1 cellular context compared by ENCODE assay signal in the genomic region with DNA sequence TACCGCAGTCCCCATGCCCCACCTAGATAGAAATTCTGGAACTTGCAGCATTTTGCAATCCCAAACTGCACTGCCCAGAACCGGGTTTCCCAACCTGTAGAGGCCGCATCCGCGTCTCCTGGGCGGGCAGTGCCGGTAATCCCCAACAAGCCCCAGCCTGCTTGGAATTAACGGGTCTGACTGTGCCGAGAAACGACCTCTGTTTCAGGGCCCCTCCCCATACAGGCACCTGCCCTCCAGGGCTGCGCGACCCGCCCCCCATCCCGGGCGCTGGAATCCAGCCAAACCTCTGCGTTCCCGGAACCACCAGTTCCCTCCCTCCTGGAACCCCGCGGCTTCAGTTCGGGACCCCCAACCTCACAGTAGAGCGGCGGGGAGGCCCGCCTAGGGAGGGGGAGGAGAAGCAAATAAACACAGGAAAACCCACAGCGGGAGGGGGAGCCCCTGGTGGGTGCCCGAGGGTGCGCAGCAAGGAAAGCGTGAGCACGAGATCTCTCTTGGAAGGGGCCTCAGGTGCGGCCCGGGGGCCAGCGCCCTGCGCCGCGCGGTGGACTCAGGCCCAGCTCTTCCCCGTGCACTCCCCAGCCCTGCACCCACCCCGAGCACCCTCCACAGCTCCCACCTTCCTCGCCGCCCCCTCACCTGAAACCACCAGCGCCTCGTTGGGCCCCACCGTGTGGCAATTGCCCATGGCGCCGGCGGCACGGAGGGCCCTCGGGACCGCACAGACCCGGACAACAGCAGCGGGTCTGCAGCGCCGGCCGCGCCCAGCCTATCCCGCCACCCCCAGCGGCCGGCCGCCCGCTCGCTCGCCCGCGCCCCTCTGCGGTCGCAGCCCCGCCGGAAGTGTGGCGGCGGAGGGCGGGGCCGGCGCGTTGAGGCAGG.
A peak's percentile ranks its signal among the peaks of the same experiment; 100 is the strongest.
TF ChIP-seq lines count a peak whose summit lies in the region.

A gene with protein sequence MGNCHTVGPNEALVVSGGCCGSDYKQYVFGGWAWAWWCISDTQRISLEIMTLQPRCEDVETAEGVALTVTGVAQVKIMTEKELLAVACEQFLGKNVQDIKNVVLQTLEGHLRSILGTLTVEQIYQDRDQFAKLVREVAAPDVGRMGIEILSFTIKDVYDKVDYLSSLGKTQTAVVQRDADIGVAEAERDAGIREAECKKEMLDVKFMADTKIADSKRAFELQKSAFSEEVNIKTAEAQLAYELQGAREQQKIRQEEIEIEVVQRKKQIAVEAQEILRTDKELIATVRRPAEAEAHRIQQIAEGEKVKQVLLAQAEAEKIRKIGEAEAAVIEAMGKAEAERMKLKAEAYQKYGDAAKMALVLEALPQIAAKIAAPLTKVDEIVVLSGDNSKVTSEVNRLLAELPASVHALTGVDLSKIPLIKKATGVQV (minus strand): TSS at position 850 of the 885 bp plus-strand sequence. CDS start 159 bp downstream, at position 691.

TF ChIP-seq in HepG2, 621 proteins besides CTCF, POLR2A, EP300 and RAD21 (continued from another document and continues in another):
- TF ChIP-seq, protein P1, sequence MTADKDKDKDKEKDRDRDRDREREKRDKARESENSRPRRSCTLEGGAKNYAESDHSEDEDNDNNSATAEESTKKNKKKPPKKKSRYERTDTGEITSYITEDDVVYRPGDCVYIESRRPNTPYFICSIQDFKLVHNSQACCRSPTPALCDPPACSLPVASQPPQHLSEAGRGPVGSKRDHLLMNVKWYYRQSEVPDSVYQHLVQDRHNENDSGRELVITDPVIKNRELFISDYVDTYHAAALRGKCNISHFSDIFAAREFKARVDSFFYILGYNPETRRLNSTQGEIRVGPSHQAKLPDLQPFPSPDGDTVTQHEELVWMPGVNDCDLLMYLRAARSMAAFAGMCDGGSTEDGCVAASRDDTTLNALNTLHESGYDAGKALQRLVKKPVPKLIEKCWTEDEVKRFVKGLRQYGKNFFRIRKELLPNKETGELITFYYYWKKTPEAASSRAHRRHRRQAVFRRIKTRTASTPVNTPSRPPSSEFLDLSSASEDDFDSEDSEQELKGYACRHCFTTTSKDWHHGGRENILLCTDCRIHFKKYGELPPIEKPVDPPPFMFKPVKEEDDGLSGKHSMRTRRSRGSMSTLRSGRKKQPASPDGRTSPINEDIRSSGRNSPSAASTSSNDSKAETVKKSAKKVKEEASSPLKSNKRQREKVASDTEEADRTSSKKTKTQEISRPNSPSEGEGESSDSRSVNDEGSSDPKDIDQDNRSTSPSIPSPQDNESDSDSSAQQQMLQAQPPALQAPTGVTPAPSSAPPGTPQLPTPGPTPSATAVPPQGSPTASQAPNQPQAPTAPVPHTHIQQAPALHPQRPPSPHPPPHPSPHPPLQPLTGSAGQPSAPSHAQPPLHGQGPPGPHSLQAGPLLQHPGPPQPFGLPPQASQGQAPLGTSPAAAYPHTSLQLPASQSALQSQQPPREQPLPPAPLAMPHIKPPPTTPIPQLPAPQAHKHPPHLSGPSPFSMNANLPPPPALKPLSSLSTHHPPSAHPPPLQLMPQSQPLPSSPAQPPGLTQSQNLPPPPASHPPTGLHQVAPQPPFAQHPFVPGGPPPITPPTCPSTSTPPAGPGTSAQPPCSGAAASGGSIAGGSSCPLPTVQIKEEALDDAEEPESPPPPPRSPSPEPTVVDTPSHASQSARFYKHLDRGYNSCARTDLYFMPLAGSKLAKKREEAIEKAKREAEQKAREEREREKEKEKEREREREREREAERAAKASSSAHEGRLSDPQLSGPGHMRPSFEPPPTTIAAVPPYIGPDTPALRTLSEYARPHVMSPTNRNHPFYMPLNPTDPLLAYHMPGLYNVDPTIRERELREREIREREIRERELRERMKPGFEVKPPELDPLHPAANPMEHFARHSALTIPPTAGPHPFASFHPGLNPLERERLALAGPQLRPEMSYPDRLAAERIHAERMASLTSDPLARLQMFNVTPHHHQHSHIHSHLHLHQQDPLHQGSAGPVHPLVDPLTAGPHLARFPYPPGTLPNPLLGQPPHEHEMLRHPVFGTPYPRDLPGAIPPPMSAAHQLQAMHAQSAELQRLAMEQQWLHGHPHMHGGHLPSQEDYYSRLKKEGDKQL (CRISPR knock-in tag; IDR thresholded peaks at IDR 0.05; ENCODE audit: low read depth): no peak
- TF ChIP-seq TEAD3 (CRISPR knock-in tag; optimal IDR thresholded peaks at IDR 0.05; ENCODE audit: borderline replicate concordance): no peak
- TF ChIP-seq ZNF605 (CRISPR knock-in tag; IDR thresholded peaks at IDR 0.05): peak; percentile 80
- peak; percentile 79 for TF ChIP-seq ZBTB7B (CRISPR knock-in tag; IDR thresholded peaks at IDR 0.05)
- TF ChIP-seq, protein P2, sequence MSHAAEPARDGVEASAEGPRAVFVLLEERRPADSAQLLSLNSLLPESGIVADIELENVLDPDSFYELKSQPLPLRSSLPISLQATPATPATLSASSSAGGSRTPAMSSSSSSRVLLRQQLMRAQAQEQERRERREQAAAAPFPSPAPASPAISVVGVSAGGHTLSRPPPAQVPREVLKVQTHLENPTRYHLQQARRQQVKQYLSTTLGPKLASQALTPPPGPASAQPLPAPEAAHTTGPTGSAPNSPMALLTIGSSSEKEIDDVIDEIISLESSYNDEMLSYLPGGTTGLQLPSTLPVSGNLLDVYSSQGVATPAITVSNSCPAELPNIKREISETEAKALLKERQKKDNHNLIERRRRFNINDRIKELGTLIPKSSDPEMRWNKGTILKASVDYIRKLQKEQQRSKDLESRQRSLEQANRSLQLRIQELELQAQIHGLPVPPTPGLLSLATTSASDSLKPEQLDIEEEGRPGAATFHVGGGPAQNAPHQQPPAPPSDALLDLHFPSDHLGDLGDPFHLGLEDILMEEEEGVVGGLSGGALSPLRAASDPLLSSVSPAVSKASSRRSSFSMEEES (CRISPR knock-in tag; IDR thresholded peaks at IDR 0.05): no peak
- peak; percentile 39 for TF ChIP-seq TAF15 (IDR thresholded peaks at IDR 0.05; ENCODE audit: low read depth, low read length, poor library complexity, severe bottlenecking)
- TF ChIP-seq ZNF792 (CRISPR knock-in tag; IDR thresholded peaks at IDR 0.05): no peak
- TF ChIP-seq, protein P3, sequence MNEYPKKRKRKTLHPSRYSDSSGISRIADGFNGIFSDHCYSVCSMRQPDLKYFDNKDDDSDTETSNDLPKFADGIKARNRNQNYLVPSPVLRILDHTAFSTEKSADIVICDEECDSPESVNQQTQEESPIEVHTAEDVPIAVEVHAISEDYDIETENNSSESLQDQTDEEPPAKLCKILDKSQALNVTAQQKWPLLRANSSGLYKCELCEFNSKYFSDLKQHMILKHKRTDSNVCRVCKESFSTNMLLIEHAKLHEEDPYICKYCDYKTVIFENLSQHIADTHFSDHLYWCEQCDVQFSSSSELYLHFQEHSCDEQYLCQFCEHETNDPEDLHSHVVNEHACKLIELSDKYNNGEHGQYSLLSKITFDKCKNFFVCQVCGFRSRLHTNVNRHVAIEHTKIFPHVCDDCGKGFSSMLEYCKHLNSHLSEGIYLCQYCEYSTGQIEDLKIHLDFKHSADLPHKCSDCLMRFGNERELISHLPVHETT (CRISPR knock-in tag; conservative IDR thresholded peaks at IDR 0.05): no peak
- TF ChIP-seq, protein P4, sequence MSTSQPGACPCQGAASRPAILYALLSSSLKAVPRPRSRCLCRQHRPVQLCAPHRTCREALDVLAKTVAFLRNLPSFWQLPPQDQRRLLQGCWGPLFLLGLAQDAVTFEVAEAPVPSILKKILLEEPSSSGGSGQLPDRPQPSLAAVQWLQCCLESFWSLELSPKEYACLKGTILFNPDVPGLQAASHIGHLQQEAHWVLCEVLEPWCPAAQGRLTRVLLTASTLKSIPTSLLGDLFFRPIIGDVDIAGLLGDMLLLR (CRISPR knock-in tag; IDR thresholded peaks at IDR 0.05): no peak
- TF ChIP-seq ZNF766 (CRISPR knock-in tag; IDR thresholded peaks at IDR 0.05; ENCODE audit: borderline replicate concordance): 0 out of 2 replicates have a peak, but pooled peaks have one; percentile 9
- TF ChIP-seq ZNF274 (CRISPR knock-in tag; IDR thresholded peaks at IDR 0.05): no peak
- TF ChIP-seq, protein P5, sequence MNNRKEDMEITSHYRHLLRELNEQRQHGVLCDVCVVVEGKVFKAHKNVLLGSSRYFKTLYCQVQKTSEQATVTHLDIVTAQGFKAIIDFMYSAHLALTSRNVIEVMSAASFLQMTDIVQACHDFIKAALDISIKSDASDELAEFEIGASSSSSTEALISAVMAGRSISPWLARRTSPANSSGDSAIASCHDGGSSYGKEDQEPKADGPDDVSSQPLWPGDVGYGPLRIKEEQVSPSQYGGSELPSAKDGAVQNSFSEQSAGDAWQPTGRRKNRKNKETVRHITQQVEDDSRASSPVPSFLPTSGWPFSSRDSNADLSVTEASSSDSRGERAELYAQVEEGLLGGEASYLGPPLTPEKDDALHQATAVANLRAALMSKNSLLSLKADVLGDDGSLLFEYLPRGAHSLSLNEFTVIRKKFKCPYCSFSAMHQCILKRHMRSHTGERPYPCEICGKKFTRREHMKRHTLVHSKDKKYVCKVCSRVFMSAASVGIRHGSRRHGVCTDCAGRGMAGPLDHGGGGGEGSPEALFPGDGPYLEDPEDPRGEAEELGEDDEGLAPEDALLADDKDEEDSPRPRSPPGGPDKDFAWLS (CRISPR knock-in tag; IDR thresholded peaks at IDR 0.05; ENCODE audit: borderline replicate concordance): no peak
- TF ChIP-seq PPARG (CRISPR knock-in tag; conservative IDR thresholded peaks at IDR 0.05): no peak
- TF ChIP-seq, protein P6, sequence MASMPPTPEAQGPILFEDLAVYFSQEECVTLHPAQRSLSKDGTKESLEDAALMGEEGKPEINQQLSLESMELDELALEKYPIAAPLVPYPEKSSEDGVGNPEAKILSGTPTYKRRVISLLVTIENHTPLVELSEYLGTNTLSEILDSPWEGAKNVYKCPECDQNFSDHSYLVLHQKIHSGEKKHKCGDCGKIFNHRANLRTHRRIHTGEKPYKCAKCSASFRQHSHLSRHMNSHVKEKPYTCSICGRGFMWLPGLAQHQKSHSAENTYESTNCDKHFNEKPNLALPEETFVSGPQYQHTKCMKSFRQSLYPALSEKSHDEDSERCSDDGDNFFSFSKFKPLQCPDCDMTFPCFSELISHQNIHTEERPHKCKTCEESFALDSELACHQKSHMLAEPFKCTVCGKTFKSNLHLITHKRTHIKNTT (CRISPR knock-in tag; IDR thresholded peaks at IDR 0.05): no peak
- TF ChIP-seq, protein P7, sequence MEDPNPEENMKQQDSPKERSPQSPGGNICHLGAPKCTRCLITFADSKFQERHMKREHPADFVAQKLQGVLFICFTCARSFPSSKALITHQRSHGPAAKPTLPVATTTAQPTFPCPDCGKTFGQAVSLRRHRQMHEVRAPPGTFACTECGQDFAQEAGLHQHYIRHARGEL (CRISPR knock-in tag; IDR thresholded peaks at IDR 0.05): no peak
- no peak for TF ChIP-seq ZNF124 (CRISPR knock-in tag; IDR thresholded peaks at IDR 0.05)
- 0 out of 2 replicates have a peak, but pooled peaks have one; percentile 18 for TF ChIP-seq ZSCAN9 (CRISPR knock-in tag; IDR thresholded peaks at IDR 0.05; ENCODE audit: borderline replicate concordance)
- TF ChIP-seq ZNF3 (CRISPR knock-in tag; IDR thresholded peaks at IDR 0.05): no peak
- no peak for TF ChIP-seq NONO (IDR thresholded peaks at IDR 0.05)
- peak; percentile 53; the same call in 1 of the 2 replicates for TF ChIP-seq NONO (CRISPR knock-in tag; conservative IDR thresholded peaks at IDR 0.05)
- peak; percentile 79; the same call in 1 of the 2 replicates for TF ChIP-seq ZNF841 (CRISPR knock-in tag; IDR thresholded peaks at IDR 0.05; ENCODE audit: borderline replicate concordance)
- TF ChIP-seq, protein P8, sequence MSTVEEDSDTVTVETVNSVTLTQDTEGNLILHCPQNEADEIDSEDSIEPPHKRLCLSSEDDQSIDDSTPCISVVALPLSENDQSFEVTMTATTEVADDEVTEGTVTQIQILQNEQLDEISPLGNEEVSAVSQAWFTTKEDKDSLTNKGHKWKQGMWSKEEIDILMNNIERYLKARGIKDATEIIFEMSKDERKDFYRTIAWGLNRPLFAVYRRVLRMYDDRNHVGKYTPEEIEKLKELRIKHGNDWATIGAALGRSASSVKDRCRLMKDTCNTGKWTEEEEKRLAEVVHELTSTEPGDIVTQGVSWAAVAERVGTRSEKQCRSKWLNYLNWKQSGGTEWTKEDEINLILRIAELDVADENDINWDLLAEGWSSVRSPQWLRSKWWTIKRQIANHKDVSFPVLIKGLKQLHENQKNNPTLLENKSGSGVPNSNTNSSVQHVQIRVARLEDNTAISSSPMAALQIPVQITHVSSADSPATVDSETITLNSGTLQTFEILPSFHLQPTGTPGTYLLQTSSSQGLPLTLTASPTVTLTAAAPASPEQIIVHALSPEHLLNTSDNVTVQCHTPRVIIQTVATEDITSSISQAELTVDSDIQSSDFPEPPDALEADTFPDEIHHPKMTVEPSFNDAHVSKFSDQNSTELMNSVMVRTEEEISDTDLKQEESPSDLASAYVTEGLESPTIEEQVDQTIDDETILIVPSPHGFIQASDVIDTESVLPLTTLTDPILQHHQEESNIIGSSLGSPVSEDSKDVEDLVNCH (CRISPR knock-in tag; IDR thresholded peaks at IDR 0.05): no peak
- TF ChIP-seq ZNF550 (CRISPR knock-in tag; IDR thresholded peaks at IDR 0.05; ENCODE audit: borderline replicate concordance): no peak
- TF ChIP-seq TARDBP (CRISPR knock-in tag; IDR thresholded peaks at IDR 0.05): no peak
- TF ChIP-seq, protein P9, sequence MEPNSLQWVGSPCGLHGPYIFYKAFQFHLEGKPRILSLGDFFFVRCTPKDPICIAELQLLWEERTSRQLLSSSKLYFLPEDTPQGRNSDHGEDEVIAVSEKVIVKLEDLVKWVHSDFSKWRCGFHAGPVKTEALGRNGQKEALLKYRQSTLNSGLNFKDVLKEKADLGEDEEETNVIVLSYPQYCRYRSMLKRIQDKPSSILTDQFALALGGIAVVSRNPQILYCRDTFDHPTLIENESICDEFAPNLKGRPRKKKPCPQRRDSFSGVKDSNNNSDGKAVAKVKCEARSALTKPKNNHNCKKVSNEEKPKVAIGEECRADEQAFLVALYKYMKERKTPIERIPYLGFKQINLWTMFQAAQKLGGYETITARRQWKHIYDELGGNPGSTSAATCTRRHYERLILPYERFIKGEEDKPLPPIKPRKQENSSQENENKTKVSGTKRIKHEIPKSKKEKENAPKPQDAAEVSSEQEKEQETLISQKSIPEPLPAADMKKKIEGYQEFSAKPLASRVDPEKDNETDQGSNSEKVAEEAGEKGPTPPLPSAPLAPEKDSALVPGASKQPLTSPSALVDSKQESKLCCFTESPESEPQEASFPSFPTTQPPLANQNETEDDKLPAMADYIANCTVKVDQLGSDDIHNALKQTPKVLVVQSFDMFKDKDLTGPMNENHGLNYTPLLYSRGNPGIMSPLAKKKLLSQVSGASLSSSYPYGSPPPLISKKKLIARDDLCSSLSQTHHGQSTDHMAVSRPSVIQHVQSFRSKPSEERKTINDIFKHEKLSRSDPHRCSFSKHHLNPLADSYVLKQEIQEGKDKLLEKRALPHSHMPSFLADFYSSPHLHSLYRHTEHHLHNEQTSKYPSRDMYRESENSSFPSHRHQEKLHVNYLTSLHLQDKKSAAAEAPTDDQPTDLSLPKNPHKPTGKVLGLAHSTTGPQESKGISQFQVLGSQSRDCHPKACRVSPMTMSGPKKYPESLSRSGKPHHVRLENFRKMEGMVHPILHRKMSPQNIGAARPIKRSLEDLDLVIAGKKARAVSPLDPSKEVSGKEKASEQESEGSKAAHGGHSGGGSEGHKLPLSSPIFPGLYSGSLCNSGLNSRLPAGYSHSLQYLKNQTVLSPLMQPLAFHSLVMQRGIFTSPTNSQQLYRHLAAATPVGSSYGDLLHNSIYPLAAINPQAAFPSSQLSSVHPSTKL (CRISPR knock-in tag; IDR thresholded peaks at IDR 0.05): 0 out of 2 replicates have a peak, but pooled peaks have one; percentile 8
- TF ChIP-seq NFE2L2 (IDR thresholded peaks at IDR 0.05; ENCODE audit: low read length): no peak
- TF ChIP-seq ZFAT (CRISPR knock-in tag; conservative IDR thresholded peaks at IDR 0.05): 0 out of 2 replicates have a peak, but pooled peaks have one; percentile 15
- TF ChIP-seq GPN1 (CRISPR knock-in tag; IDR thresholded peaks at IDR 0.05; ENCODE audit: borderline replicate concordance): no peak
- TF ChIP-seq ARID2 (CRISPR knock-in tag; IDR thresholded peaks at IDR 0.05; ENCODE audit: borderline replicate concordance): no peak
- no peak for TF ChIP-seq NCOR1 (IDR thresholded peaks at IDR 0.05; ENCODE audit: borderline replicate concordance, low read length)
- TF ChIP-seq ZNF138 (CRISPR knock-in tag; IDR thresholded peaks at IDR 0.05; ENCODE audit: low read depth): peak; percentile 67; the same call in 1 of the 2 replicates
- TF ChIP-seq BHLHE40 (IDR thresholded peaks at IDR 0.05; ENCODE audit: low read length): 0 out of 2 replicates have a peak, but pooled peaks have one; percentile 3
